10 cellular contexts compared by ENCODE assay signal in the genomic region with DNA sequence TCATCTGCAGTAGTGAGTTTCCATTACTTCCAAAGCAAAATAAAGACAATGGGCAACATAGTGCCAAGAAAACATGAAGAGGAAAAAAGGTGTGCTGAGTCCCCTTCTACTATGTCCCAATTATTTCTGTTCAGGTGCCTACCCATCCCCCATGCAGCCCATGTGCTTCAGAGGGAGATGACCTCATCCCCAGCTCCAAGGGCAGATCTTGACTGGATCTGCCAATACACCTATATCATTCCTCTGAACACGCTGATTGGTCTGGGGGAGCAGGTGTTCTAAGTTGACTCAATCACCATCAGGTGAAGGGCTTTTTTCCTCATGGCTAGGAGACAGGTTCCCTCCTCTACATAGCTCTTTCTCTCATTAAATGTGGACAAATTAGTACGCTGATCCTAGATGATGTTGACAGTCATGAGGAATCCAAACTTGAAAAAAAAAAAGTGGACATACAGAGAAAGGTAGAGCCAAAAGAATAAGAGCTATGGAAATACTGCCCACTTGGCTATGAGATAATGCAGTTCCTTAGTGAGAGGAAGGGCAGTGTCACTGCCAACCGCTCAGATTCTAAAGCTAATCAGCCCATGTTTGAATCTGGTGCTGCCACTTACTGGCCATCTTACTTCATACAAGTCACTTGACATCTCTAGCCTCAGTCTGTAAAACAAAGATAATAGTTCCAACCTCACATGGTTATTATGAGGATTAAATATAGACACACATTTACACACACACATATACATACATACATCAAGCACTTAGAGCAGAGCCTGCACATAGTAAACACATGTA. TPM values are rescaled to one million over a fixed set of nuclear protein-coding genes. Genes with fewer than 3 reads are reported as not detected.
A peak's percentile ranks its signal among the peaks of the same experiment; 100 is the strongest.
DNase-seq lines count a peak whose midpoint lies in the region; ATAC-seq, FAIRE-seq and TF ChIP-seq lines count a peak whose summit lies in the region.
"Had no signal": no experiment of that assay in that cellular context is flagged by ENCODE, and none has a peak within 500 bp of the region (broad histone marks: within the 10 kb centered on the region; RNA-seq: fewer than 3 reads in every experiment).

No MANE protein-coding gene starts in this region.

- no peak overlapping the region for H3K4me3 ChIP-seq in HepG2 (replicated peaks in 1 of 3; ENCODE audit: insufficient read depth in 1 of 3, low read depth in 2 of 3, low read length in 3 of 3)
- H3K4me3 ChIP-seq: tibial nerve had no signal

- H3K27ac ChIP-seq in HepG2 (ENCODE audit: extremely low read length, insufficient read depth, low read length): no peak overlapping the region
- H3K27ac ChIP-seq: tibial nerve had no signal

- no peak overlapping the region for H2AFZ ChIP-seq in HepG2 (ENCODE audit: low read length)

- H3K79me2 ChIP-seq in HepG2 (ENCODE audit: insufficient read depth, low read length): no peaks in the 10 kb centered on the region

- no peaks in the 10 kb centered on the region for H3K27me3 ChIP-seq in HepG2 (ENCODE audit: control insufficient read depth in 1 of 2, insufficient read depth in 2 of 2, low read length in 2 of 2)
- H3K27me3 ChIP-seq: tibial nerve had no signal

- no peaks in the 10 kb centered on the region for H3K36me3 Mint-ChIP-seq in activated CD8-positive, alpha-beta T cell treated with anti-CD3 and anti-CD28 coated beads for 36 hours (ENCODE audit: low read depth)
- H3K36me3 Mint-ChIP-seq in activated CD4-positive, alpha-beta T cell treated with anti-CD3 and anti-CD28 coated beads, Interleukin-2, amount 10 ng/mL, durations not matched to agents 24 days and 14 days (ENCODE audit: low read depth): no peaks in the 10 kb centered on the region

- H4K20me1 ChIP-seq in HepG2 (ENCODE audit: insufficient read depth, low read length): no peaks in the 10 kb centered on the region

- no peak overlapping the region for H3K27ac Mint-ChIP-seq in activated CD8-positive, alpha-beta T cell treated with anti-CD3 and anti-CD28 coated beads for 36 hours
- H3K27ac Mint-ChIP-seq in activated CD4-positive, alpha-beta T cell treated with anti-CD3 and anti-CD28 coated beads, Interleukin-2, amount 10 ng/mL, durations not matched to agents 24 days and 14 days: no peak overlapping the region
- H3K27ac Mint-ChIP-seq: activated B cell treated with CpG ODN at 0.5 μM for 24 hours had no signal

- no peak for TF ChIP-seq RAD21 in HepG2 (CRISPR knock-in tag; IDR thresholded peaks at IDR 0.05)

- H3K4me3 Mint-ChIP-seq in activated CD8-positive, alpha-beta T cell treated with anti-CD3 and anti-CD28 coated beads for 36 hours: no peak overlapping the region
- H3K4me3 Mint-ChIP-seq in activated CD4-positive, alpha-beta T cell treated with anti-CD3 and anti-CD28 coated beads, Interleukin-2, amount 10 ng/mL, durations not matched to agents 24 days and 14 days: no peak overlapping the region
- H3K4me3 Mint-ChIP-seq: activated B cell treated with CpG ODN at 0.5 μM for 24 hours had no signal

- no peak overlapping the region for H3K4me2 ChIP-seq in HepG2 (ENCODE audit: low read depth, low read length)

- no peaks in the 10 kb centered on the region for H3K9me3 Mint-ChIP-seq in activated CD8-positive, alpha-beta T cell treated with anti-CD3 and anti-CD28 coated beads for 36 hours
- no peaks in the 10 kb centered on the region for H3K9me3 Mint-ChIP-seq in activated CD4-positive, alpha-beta T cell treated with anti-CD3 and anti-CD28 coated beads, Interleukin-2, amount 10 ng/mL, durations not matched to agents 24 days and 14 days
- H3K9me3 Mint-ChIP-seq: activated B cell treated with CpG ODN at 0.5 μM for 24 hours had no signal

- peak; percentile 29; the same call in 1 of the 2 replicates for TF ChIP-seq CTCF in HepG2 (CRISPR knock-in tag; IDR thresholded peaks at IDR 0.05)
- no peak for TF ChIP-seq CTCF in activated CD8-positive, alpha-beta T cell treated with anti-CD3 and anti-CD28 coated beads for 36 hours (IDR thresholded peaks at IDR 0.05)

- H3K4me1 Mint-ChIP-seq in activated CD8-positive, alpha-beta T cell treated with anti-CD3 and anti-CD28 coated beads for 36 hours (ENCODE audit: low read depth): no peaks in the 10 kb centered on the region
- no peaks in the 10 kb centered on the region for H3K4me1 Mint-ChIP-seq in activated CD4-positive, alpha-beta T cell treated with anti-CD3 and anti-CD28 coated beads, Interleukin-2, amount 10 ng/mL, durations not matched to agents 24 days and 14 days
- H3K4me1 Mint-ChIP-seq: activated B cell treated with CpG ODN at 0.5 μM for 24 hours had no signal

- H3K9me3 ChIP-seq in HepG2 (ENCODE audit: low read length): no peaks in the 10 kb centered on the region
- H3K9me3 ChIP-seq: tibial nerve had no signal

- POLR2A ChIA-PET in HepG2 (lab: Yijun Ruan, JAX): interaction anchor here (1.0 kb wide), 1 partner anchor 164 kb away, joined by 3 read pairs; no protein-coding TSS in a partner anchor
- POLR2A ChIA-PET in activated CD8-positive, alpha-beta T cell treated with anti-CD3 and anti-CD28 coated beads for 36 hours (lab: Charles Lee): interaction anchor here (0.6 kb wide), 1 partner anchor 647 kb away, joined by 3 read pairs; no protein-coding TSS in a partner anchor

- CTCF ChIA-PET in HepG2 (lab: Yijun Ruan, JAX; ENCODE audit: low intra/inter-chr PET ratio, low total read pairs): no interaction called here
- CTCF ChIA-PET in activated CD8-positive, alpha-beta T cell treated with anti-CD3 and anti-CD28 coated beads for 36 hours (lab: Charles Lee): no interaction called here

- intact Hi-C loops in HepG2 (cut with micrococcal nuclease; ENCODE audit: unreplicated experiment): loop anchor here (5.0 kb wide), 1 partner anchor 110 kb away; no protein-coding TSS in a partner anchor
- intact Hi-C loops in activated CD8-positive, alpha-beta T cell treated with anti-CD3 and anti-CD28 coated beads for 36 hours (cut with micrococcal nuclease): no loop called here
- intact Hi-C loops in activated CD4-positive, alpha-beta T cell treated with anti-CD3 and anti-CD28 coated beads, Interleukin-2, amount 10 ng/mL, durations not matched to agents 24 days and 14 days (cut with micrococcal nuclease): no loop called here

- in situ Hi-C loops in Caki2 (cut with HindIII; ENCODE audit: low pct_unique_long_range_greater_than_20kb, low sequenced_read_pairs): no loop called here
- in situ Hi-C loops in HepG2 (cut with HindIII; ENCODE audit: extremely low pct_ligation_motif_present, low pct_unique_long_range_greater_than_20kb): no loop called here

- 100% methylated on average over 3 of the region's 3 CpGs for WGBS in HepG2 (ENCODE audit: low lambda C conversion rate)

- peak; percentile 57 for ATAC-seq in HepG2
- ATAC-seq in activated CD8-positive, alpha-beta T cell treated with anti-CD3 and anti-CD28 coated beads for 36 hours: no peak

- TF ChIP-seq POLR2A in HepG2 (IDR thresholded peaks at IDR 0.05; ENCODE audit: insufficient read depth in 1 of 2, low read depth in 2 of 2, low read length in 2 of 2): no peak

- no peak for FAIRE-seq in HepG2 (lab: Jason Lieb, UNC)
- no peak for FAIRE-seq in urothelium cell line (lab: Jason Lieb, UNC)

- H3K4me1 ChIP-seq in HepG2 (ENCODE audit: insufficient read depth, low read length): no peaks in the 10 kb centered on the region
- H3K4me1 ChIP-seq: tibial nerve had no signal

- no peak overlapping the region for H3K9ac ChIP-seq in HepG2 (ENCODE audit: insufficient read depth, low read depth, low read length)

- no peaks in the 10 kb centered on the region for H3K27me3 Mint-ChIP-seq in activated CD8-positive, alpha-beta T cell treated with anti-CD3 and anti-CD28 coated beads for 36 hours
- H3K27me3 Mint-ChIP-seq in activated CD4-positive, alpha-beta T cell treated with anti-CD3 and anti-CD28 coated beads, Interleukin-2, amount 10 ng/mL, durations not matched to agents 24 days and 14 days: no peaks in the 10 kb centered on the region
- H3K27me3 Mint-ChIP-seq: activated B cell treated with CpG ODN at 0.5 μM for 24 hours had no signal

- DNase-seq in Caki2 (ENCODE audit: low read depth): peak; percentile 24
- peak; percentile 37 for DNase-seq in NCI-H1694 treated with DMSO at 0.1 percent for 48 hours (lab: John Stamatoyannopoulos, UW)
- peak; percentile 30 for DNase-seq in brain pericyte (ENCODE audit: low read depth, low spot score)
- DNase-seq in HepG2 (ENCODE audit: low spot score): peak; percentile 6
- no peak for DNase-seq in activated CD8-positive, alpha-beta T cell treated with anti-CD3 and anti-CD28 coated beads for 36 hours
- DNase-seq in urothelium cell line (ENCODE audit: low spot score): no peak
- DNase-seq in HK-2 (ENCODE audit: unreplicated experiment): no peak
- DNase-seq in activated CD4-positive, alpha-beta T cell treated with anti-CD3 and anti-CD28 coated beads, Interleukin-2, amount 10 ng/mL, durations not matched to agents 24 days and 14 days: no peak
- DNase-seq: activated B cell treated with CpG ODN at 0.5 μM for 24 hours had no signal

- no TSS peak for BruUV-seq in HepG2 (replicated peaks; lab: Mats Ljungman, UMichigan)

- TF ChIP-seq EP300 in HepG2 (IDR thresholded peaks at IDR 0.05; ENCODE audit: low read depth in 2 of 2, low read length in 2 of 2) (no peak), HepG2 (CRISPR knock-in tag; IDR thresholded peaks at IDR 0.05; ENCODE audit: borderline replicate concordance) (no peak)

- H3K36me3 ChIP-seq in HepG2 (replicated peaks in 1 of 2; ENCODE audit: control insufficient read depth in 1 of 2, insufficient read depth in 2 of 2, low read length in 2 of 2): peaks cover 4 to 23% of the 10 kb centered on the region in 2 experiments; a peak in 3 of 5 replicates

RNA-seq across cellular contexts. Expression of gene PRELID2, which starts 23.1 kb away (rescaled TPM):
- 33.1 and 46.4 TPM in 2 replicates for total RNA-seq in Caki2 (2014; rRNA removed; shearing (Covaris generic); ENCODE audit: low replicate concordance)
- total RNA-seq in HepG2 (2016; rRNA removed; fragmentation: Illumina TruSeq; extraction: Trizol): 20.3 and 22.9 TPM in 2 replicates
- total RNA-seq in HepG2 (2016; cell fraction: cytosol; rRNA removed; fragmentation: Illumina TruSeq; extraction: Trizol; ENCODE audit: low read depth): 101 and 103 TPM in 2 replicates
- 17.7 and 21.8 TPM in 2 replicates for total RNA-seq in HepG2 (2016; cell fraction: insoluble cytoplasmic fraction; rRNA removed; fragmentation: Illumina TruSeq; extraction: Trizol)
- total RNA-seq in HepG2 (2016; cell fraction: membrane; rRNA removed; fragmentation: Illumina TruSeq; extraction: Trizol): 46.4 and 49.5 TPM in 2 replicates
- 24.4 and 25.3 TPM in 2 replicates for total RNA-seq in HepG2 (2016; cell fraction: nucleus; rRNA removed; fragmentation: Illumina TruSeq; extraction: Trizol)
- 7.7 and 10.0 TPM in 2 replicates for polyA plus RNA-seq in HepG2 (2011; rRNA removed)
- polyA plus RNA-seq in HepG2 (2011; cell fraction: cytosol; rRNA removed): 5.8 and 6.4 TPM in 2 replicates
- polyA plus RNA-seq in HepG2 (2011; cell fraction: nucleus; rRNA removed): 4.7 and 6.6 TPM in 2 replicates
- polyA plus RNA-seq in HepG2 (2012): 7.9 and 14.2 TPM in 2 replicates
- polyA plus RNA-seq in HepG2 (2016; cell fraction: cytosol; fragmentation: Illumina TruSeq; extraction: Trizol; ENCODE audit: low read depth): 27.3 and 41.2 TPM in 2 replicates
- 12.7 and 13.8 TPM in 2 replicates for polyA plus RNA-seq in HepG2 (2016; cell fraction: insoluble cytoplasmic fraction; fragmentation: Illumina TruSeq; extraction: Trizol; ENCODE audit: low read depth)
- polyA plus RNA-seq in HepG2 (2016; cell fraction: membrane; fragmentation: Illumina TruSeq; extraction: Trizol; ENCODE audit: low read depth): 23.3 and 27.7 TPM in 2 replicates
- polyA plus RNA-seq in HepG2 (2016; cell fraction: nucleus; fragmentation: Illumina TruSeq; extraction: Trizol; ENCODE audit: insufficient read depth, low read depth): 8.8 and 9.8 TPM in 2 replicates
- 6.9 and 13.0 TPM in 2 replicates for polyA minus RNA-seq in HepG2 (2011; rRNA and poly(A)+ RNA removed; ENCODE audit: low replicate concordance)
- polyA minus RNA-seq in HepG2 (2011; cell fraction: cytosol; rRNA and poly(A)+ RNA removed): 10.9 and 14.5 TPM in 2 replicates
- 89.4 and 91.3 TPM in 2 replicates for polyA minus RNA-seq in HepG2 (2011; cell fraction: nucleus; rRNA and poly(A)+ RNA removed)
- total RNA-seq in activated CD8-positive, alpha-beta T cell treated with anti-CD3 and anti-CD28 coated beads for 36 hours: 1 to 10 TPM; 2.7 to 3.6 TPM
- 3.1 and 3.6 TPM in 2 replicates for total RNA-seq in activated CD4-positive, alpha-beta T cell treated with anti-CD3 and anti-CD28 coated beads, Interleukin-2, amount 10 ng/mL, durations not matched to agents 24 days and 14 days

Comparison
In these comparisons a context has a peak if more than half of its experiments do, and no peak if none do; other contexts are left out.
1. DNase-seq: peak in Caki2 (single experiment), NCI-H1694 treated with DMSO at 0.1 percent for 48 hours (single experiment), brain pericyte (single experiment) and HepG2 (single experiment); none in activated CD8-positive, alpha-beta T cell treated with anti-CD3 and anti-CD28 coated beads for 36 hours (single experiment), urothelium cell line (single experiment), HK-2 (single experiment) and activated CD4-positive, alpha-beta T cell treated with anti-CD3 and anti-CD28 coated beads, Interleukin-2, amount 10 ng/mL, durations not matched to agents 24 days and 14 days (single experiment).